ENCODE assay signal across 9 cellular contexts in the genomic region with DNA sequence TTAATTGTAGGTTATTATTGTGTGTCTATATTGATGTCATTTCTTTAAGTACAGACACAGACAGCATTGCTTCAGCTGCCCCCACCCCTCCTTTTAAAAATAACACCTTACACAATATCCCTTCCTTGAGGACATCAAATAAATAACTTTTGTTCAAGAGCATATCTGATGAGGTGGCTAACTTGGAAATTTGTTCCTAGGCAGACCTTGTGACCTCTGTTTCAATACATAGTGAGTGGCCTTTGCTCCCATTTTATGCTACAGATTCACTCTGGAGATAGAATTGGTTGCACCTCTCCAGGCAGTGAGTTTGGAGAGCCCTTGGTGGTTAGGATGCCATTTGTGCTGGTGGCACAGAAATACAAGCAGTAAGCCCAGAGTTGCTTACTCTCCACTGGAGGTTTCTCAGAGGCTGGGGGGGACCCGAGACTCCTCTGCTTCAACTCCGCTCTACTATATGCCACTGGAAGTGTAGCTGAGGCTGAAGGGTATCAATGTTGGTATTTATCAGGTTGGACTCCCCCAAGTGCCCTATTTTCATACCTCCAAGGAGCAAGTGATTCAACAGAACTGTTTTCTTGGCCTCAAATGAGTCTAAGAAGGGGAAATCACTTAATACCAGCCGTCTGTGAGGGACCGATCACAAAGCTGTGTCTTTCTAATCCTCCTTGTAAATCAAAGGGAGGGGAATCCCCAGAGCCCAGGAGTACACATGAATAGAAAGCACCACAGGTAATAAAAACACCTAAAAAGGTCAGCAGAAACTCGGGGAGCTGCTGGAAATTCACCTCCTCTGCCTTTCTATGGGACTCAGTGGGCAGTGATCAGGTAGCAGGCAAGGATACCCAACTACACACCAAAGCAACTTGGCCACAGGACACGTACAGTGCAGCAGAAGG.
DNase-seq lines count a peak whose midpoint lies in the region; ATAC-seq and TF ChIP-seq lines count a peak whose summit lies in the region.
"Had no signal": no experiment of that assay in that cellular context is flagged by ENCODE, and none has a peak within 500 bp of the region (broad histone marks: within the 10 kb centered on the region; RNA-seq: fewer than 3 reads in every experiment).

No MANE protein-coding gene starts in this region.

- DNase-seq in activated B cell treated with CpG ODN at 0.5 μM for 24 hours (no peak), naive B cell (peak; percentile 59), islet precursor cell (no peak), GM13976 (ENCODE audit: low spot score) (no peak), NCI-H526 treated with DMSO at 0.1 percent for 48 hours (lab: John Stamatoyannopoulos, UW) (no peak), NCI-H774 (lab: John Stamatoyannopoulos, UW) (no peak)
- DNase-seq: SJCRH30 had no signal

- POLR2A ChIA-PET in activated B cell treated with CpG ODN at 0.5 μM for 24 hours (lab: Charles Lee) = interaction anchor here (0.6 to 13.2 kb wide), 55 partner anchors 7 to 561 kb away, joined by 3 to 375 read pairs (median 9); a partner anchor contains a TSS

- H3K27ac Mint-ChIP-seq in activated B cell treated with CpG ODN at 0.5 μM for 24 hours (peak overlapping the region; percentile 99), naive B cell (peak overlapping the region; percentile 98 to 99 (median 99))

- H3K4me3 Mint-ChIP-seq in activated B cell treated with CpG ODN at 0.5 μM for 24 hours (peak overlapping the region; percentile 58), naive B cell (peak overlapping the region; percentile 36 to 94 (median 71))

- ATAC-seq in GM18498 (IDR thresholded peaks at IDR 0.05; ENCODE audit: unreplicated experiment) (peak; percentile 28), HG02759 (IDR thresholded peaks at IDR 0.05; ENCODE audit: unreplicated experiment) (peak; percentile 38), activated B cell treated with CpG ODN at 0.5 μM for 24 hours (ENCODE audit: low read depth) (peak; percentile 51), naive B cell (ENCODE audit: low read depth in 2 of 2) (peak; percentile 57 to 64)

- CTCF ChIA-PET in activated B cell treated with CpG ODN at 0.5 μM for 24 hours (lab: Charles Lee) = interaction anchor here (1.0 to 4.6 kb wide), 27 partner anchors 10 to 534 kb away, joined by 3 to 54 read pairs (median 5); a partner anchor contains a TSS

- H3K36me3 Mint-ChIP-seq in activated B cell treated with CpG ODN at 0.5 μM for 24 hours (ENCODE audit: low read depth) (peaks cover 11% of the 10 kb centered on the region), naive B cell (no peaks in the 10 kb centered on the region)

- H3K9me3 Mint-ChIP-seq in activated B cell treated with CpG ODN at 0.5 μM for 24 hours = no peaks in the 10 kb centered on the region
- peaks cover 0 to 1% (median 0%) of the 10 kb centered on the region in 7 donors for H3K9me3 Mint-ChIP-seq in naive B cell

- intact Hi-C loops in activated B cell treated with CpG ODN at 0.5 μM for 24 hours (cut with micrococcal nuclease) = loop anchor here (1.0 to 5.0 kb wide), 10 partner anchors 31 to 534 kb away; a partner anchor contains a TSS

- TF ChIP-seq CTCF in activated B cell treated with CpG ODN at 0.5 μM for 24 hours (IDR thresholded peaks at IDR 0.05) (no peak), GM13976 (IDR thresholded peaks at IDR 0.05; ENCODE audit: borderline replicate concordance, control extremely low read depth, extremely low read depth, insufficient read depth, missing control alignments) (no peak)

- in situ Hi-C loops in GM13976 (cut with MboI; ENCODE audit: low sequenced_read_pairs, unreplicated experiment) = no loop called here

- H3K27me3 Mint-ChIP-seq in activated B cell treated with CpG ODN at 0.5 μM for 24 hours (no peaks in the 10 kb centered on the region), naive B cell (no peaks in the 10 kb centered on the region)

- H3K4me1 Mint-ChIP-seq in activated B cell treated with CpG ODN at 0.5 μM for 24 hours (peaks cover 98% of the 10 kb centered on the region), naive B cell (peaks cover 80 to 98% (median 96%) of the 10 kb centered on the region in 3 donors)
